In the genomic region with DNA sequence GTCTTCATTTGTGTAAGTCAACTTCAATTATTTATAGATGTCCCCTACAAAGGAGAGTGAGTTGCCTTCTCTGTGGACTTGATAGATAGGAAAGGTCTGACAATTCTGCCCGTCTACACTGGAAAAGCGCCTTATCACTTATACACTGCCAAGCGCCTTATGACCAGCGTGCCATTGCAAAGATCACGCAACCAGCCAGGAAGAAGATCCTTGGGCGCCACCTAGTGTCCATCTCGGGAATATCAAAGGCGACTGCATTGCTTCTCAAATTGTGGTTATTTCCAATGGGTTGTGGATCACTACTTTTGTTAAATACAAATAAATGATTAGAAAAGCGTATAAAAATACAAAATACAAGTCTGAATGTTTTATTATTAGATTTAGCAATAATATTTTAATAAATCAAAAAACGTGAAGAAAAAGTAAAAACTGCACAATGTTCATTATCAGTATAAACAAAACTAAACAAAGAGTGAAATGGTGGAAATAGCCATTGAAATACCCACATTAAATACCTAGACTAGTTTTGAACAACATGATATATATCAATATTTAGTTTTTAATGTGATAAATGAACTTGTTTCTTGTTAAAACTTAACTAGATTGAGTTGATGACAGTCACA, we compare ENCODE assay signal across 8 cellular contexts. TPM values are rescaled to one million over a fixed set of nuclear protein-coding genes. Genes with fewer than 3 reads are reported as not detected.
DNase-seq lines count a peak whose midpoint lies in the region; ATAC-seq and TF ChIP-seq lines count a peak whose summit lies in the region.

No MANE protein-coding gene starts in this region.

- peaks cover 20% of the 10 kb centered on the region for H3K4me1 Mint-ChIP-seq in chondrocyte (ENCODE audit: low read depth)

- peak; percentile 96 for TF ChIP-seq CTCF in chondrocyte (IDR thresholded peaks at IDR 0.05)

- H3K9me3 Mint-ChIP-seq in chondrocyte (ENCODE audit: low read depth) = no peaks in the 10 kb centered on the region

- no peak overlapping the region for H3K4me3 Mint-ChIP-seq in chondrocyte (ENCODE audit: unreplicated experiment)

- H3K27ac Mint-ChIP-seq in chondrocyte (ENCODE audit: unreplicated experiment) = peak overlapping the region; percentile 47

- DNase-seq in activated gamma-delta T cell treated with Interleukin-2 at 50 U/mL for 16 hours = peak; percentile 82
- no peak for DNase-seq in activated gamma-delta T cell (lab: John Stamatoyannopoulos, UW)
- DNase-seq in NCI-H446 (lab: John Stamatoyannopoulos, UW) = peak; percentile 80 to 91
- peak; percentile 72 for DNase-seq in activated CD4-positive, alpha-beta T cell treated with anti-CD3 and anti-CD28 coated beads for 1 hour
- DNase-seq in chondrocyte (ENCODE audit: low spot score) = no peak
- DNase-seq in left lobe of liver (ENCODE audit: low spot score) = peak; percentile 81
- DNase-seq in stimulated activated CD4-positive, alpha-beta T cell treated with anti-CD3 and anti-CD28 coated beads, Interleukin-4, amount 100 ng/mL, for 4 hours = peak; percentile 69 to 79

- peaks cover 8% of the 10 kb centered on the region for H3K36me3 Mint-ChIP-seq in chondrocyte (ENCODE audit: low read depth)

- peak; percentile 54 for ATAC-seq in HG03135 (IDR thresholded peaks at IDR 0.05; ENCODE audit: unreplicated experiment)
- peak; percentile 99 for ATAC-seq in left lobe of liver

- H3K27me3 Mint-ChIP-seq in chondrocyte (ENCODE audit: low read depth) = no peaks in the 10 kb centered on the region

RNA-seq across cellular contexts. Expression of a gene that starts 27.8 kb away (rescaled TPM):
- 157 to 211 TPM (median 163 TPM) in 3 replicates for total RNA-seq in chondrocyte
- total RNA-seq in left lobe of liver = 63.4 TPM

Comparison
In these comparisons a context has a peak if more than half of its experiments do, and no peak if none do; other contexts are left out.
1. DNase-seq: peak in activated gamma-delta T cell treated with Interleukin-2 at 50 U/mL for 16 hours (single experiment), NCI-H446 (2 of 2), activated CD4-positive, alpha-beta T cell treated with anti-CD3 and anti-CD28 coated beads for 1 hour (single experiment), left lobe of liver (single experiment) and stimulated activated CD4-positive, alpha-beta T cell treated with anti-CD3 and anti-CD28 coated beads, Interleukin-4, amount 100 ng/mL, for 4 hours (2 of 2); none in activated gamma-delta T cell (single experiment) and chondrocyte (single experiment).